In genomic region chr9:99966001-99966400, GRCh38 we compare ENCODE assay signal across 14 cellular contexts. TPM values are rescaled to one million over a fixed set of nuclear protein-coding genes. Genes with fewer than 3 reads are reported as not detected.
DNase-seq lines count a peak whose midpoint lies in the region; ATAC-seq and TF ChIP-seq lines count a peak whose summit lies in the region.
"Had no signal": no experiment of that assay in that cellular context is flagged by ENCODE, and none has a peak within 500 bp of the region (broad histone marks: within the 10 kb centered on the region; RNA-seq: fewer than 3 reads in every experiment).

No MANE protein-coding gene starts in this region.

- no peaks in the 10 kb centered on the region for H3K4me1 Mint-ChIP-seq in CD8-positive, alpha-beta T cell (ENCODE audit: low read depth)
- peaks cover 0 to 3% (median 0%) of the 10 kb centered on the region in 3 donors for H3K4me1 Mint-ChIP-seq in CD8-positive, alpha-beta memory T cell
- no peaks in the 10 kb centered on the region for H3K4me1 Mint-ChIP-seq in activated T-helper 17 cell treated with anti-CD3 and anti-CD28 coated beads, Interleukin-2, amount 50 U/mL, for 72 hours
- peaks cover 27% of the 10 kb centered on the region for H3K4me1 Mint-ChIP-seq in neural progenitor cell
- H3K4me1 Mint-ChIP-seq: IgD-negative memory B cell had no signal

- H3K4me3 ChIP-seq in CD8-positive, alpha-beta T cell (ENCODE audit: low read depth, low read length), result no peak overlapping the region
- H3K4me3 ChIP-seq in CD8-positive, alpha-beta memory T cell (ENCODE audit: low read length), result no peak overlapping the region
- H3K4me3 ChIP-seq in neural progenitor cell, result no peak overlapping the region
- H3K4me3 ChIP-seq: A549, GM23248 had no signal

- no peak for DNase-seq in CD8-positive, alpha-beta T cell
- DNase-seq in CD8-positive, alpha-beta memory T cell, result no peak
- DNase-seq in neural progenitor cell (ENCODE audit: low spot score) (no peak), NCI-H2196 treated with DMSO at 0.1 percent for 48 hours (lab: John Stamatoyannopoulos, UW; ENCODE audit: unreplicated experiment) (no peak)
- no peak for DNase-seq in stimulated activated CD4-positive, alpha-beta T cell treated with anti-CD3 and anti-CD28 coated beads, Interleukin-4, amount 100 ng/mL, for 4 hours
- DNase-seq: BE2C; CD4-positive, alpha-beta memory T cell; GF-D8; GM23248; H7 had no signal

- no peak for TF ChIP-seq CTCF in CD8-positive, alpha-beta T cell (IDR thresholded peaks at IDR 0.05)
- TF ChIP-seq CTCF in neural progenitor cell (IDR thresholded peaks at IDR 0.05), result no peak

- peak overlapping the region; percentile 66 for H3K27ac Mint-ChIP-seq in CD8-positive, alpha-beta T cell
- peak overlapping the region in 5 of 8 donors; percentile 5 to 55 (median 18) for H3K27ac Mint-ChIP-seq in CD8-positive, alpha-beta memory T cell
- peak overlapping the region; percentile 16 for H3K27ac Mint-ChIP-seq in activated T-helper 17 cell treated with anti-CD3 and anti-CD28 coated beads, Interleukin-2, amount 50 U/mL, for 72 hours
- no peak overlapping the region for H3K27ac Mint-ChIP-seq in neural progenitor cell
- H3K27ac Mint-ChIP-seq: IgD-negative memory B cell had no signal

- H3K27me3 Mint-ChIP-seq in CD8-positive, alpha-beta T cell (ENCODE audit: low read depth), result no peaks in the 10 kb centered on the region
- no peaks in the 10 kb centered on the region for H3K27me3 Mint-ChIP-seq in CD8-positive, alpha-beta memory T cell
- no peaks in the 10 kb centered on the region for H3K27me3 Mint-ChIP-seq in activated T-helper 17 cell treated with anti-CD3 and anti-CD28 coated beads, Interleukin-2, amount 50 U/mL, for 72 hours
- no peaks in the 10 kb centered on the region for H3K27me3 Mint-ChIP-seq in neural progenitor cell (ENCODE audit: insufficient read depth, low read depth)
- H3K27me3 Mint-ChIP-seq: CD4-positive, alpha-beta memory T cell; IgD-negative memory B cell had no signal

- no peaks in the 10 kb centered on the region for H3K27me3 ChIP-seq in CD8-positive, alpha-beta T cell (ENCODE audit: insufficient read depth, low read length)
- no peaks in the 10 kb centered on the region for H3K27me3 ChIP-seq in CD8-positive, alpha-beta memory T cell (ENCODE audit: insufficient read depth, low read length, poor library complexity, severe bottlenecking)
- no peaks in the 10 kb centered on the region for H3K27me3 ChIP-seq in neural progenitor cell
- H3K27me3 ChIP-seq: BE2C had no signal

- peaks cover 83% of the 10 kb centered on the region for H3K36me3 Mint-ChIP-seq in CD8-positive, alpha-beta T cell
- peaks cover 0 to 78% (median 21%) of the 10 kb centered on the region in 3 donors for H3K36me3 Mint-ChIP-seq in CD8-positive, alpha-beta memory T cell
- peaks cover 76% of the 10 kb centered on the region for H3K36me3 Mint-ChIP-seq in activated T-helper 17 cell treated with anti-CD3 and anti-CD28 coated beads, Interleukin-2, amount 50 U/mL, for 72 hours (ENCODE audit: low read depth)
- peaks cover 11% of the 10 kb centered on the region for H3K36me3 Mint-ChIP-seq in neural progenitor cell

- no peak overlapping the region for H2AFZ ChIP-seq in neural progenitor cell (replicated peaks)
- H2AFZ ChIP-seq: GM23248 had no signal

- no peaks in the 10 kb centered on the region for H3K9me3 Mint-ChIP-seq in CD8-positive, alpha-beta T cell
- no peaks in the 10 kb centered on the region for H3K9me3 Mint-ChIP-seq in CD8-positive, alpha-beta memory T cell
- no peaks in the 10 kb centered on the region for H3K9me3 Mint-ChIP-seq in activated T-helper 17 cell treated with anti-CD3 and anti-CD28 coated beads, Interleukin-2, amount 50 U/mL, for 72 hours
- H3K9me3 Mint-ChIP-seq in neural progenitor cell, result no peaks in the 10 kb centered on the region
- H3K9me3 Mint-ChIP-seq: CD4-positive, alpha-beta memory T cell; IgD-negative memory B cell had no signal

- no peak overlapping the region for H3K4me3 Mint-ChIP-seq in CD8-positive, alpha-beta T cell
- H3K4me3 Mint-ChIP-seq in CD8-positive, alpha-beta memory T cell, result no peak overlapping the region
- H3K4me3 Mint-ChIP-seq in activated T-helper 17 cell treated with anti-CD3 and anti-CD28 coated beads, Interleukin-2, amount 50 U/mL, for 72 hours, result no peak overlapping the region
- H3K4me3 Mint-ChIP-seq in neural progenitor cell, result no peak overlapping the region
- H3K4me3 Mint-ChIP-seq: CD4-positive, alpha-beta memory T cell; IgD-negative memory B cell had no signal

- no peak overlapping the region for H3K9ac ChIP-seq in neural progenitor cell
- H3K9ac ChIP-seq: GM23248 had no signal

- H3K27ac ChIP-seq in CD8-positive, alpha-beta T cell (ENCODE audit: low read depth, low read length), result no peak overlapping the region
- no peak overlapping the region for H3K27ac ChIP-seq in CD8-positive, alpha-beta memory T cell (ENCODE audit: low read depth, low read length)
- H3K27ac ChIP-seq in neural progenitor cell, result no peak overlapping the region
- H3K27ac ChIP-seq: A549, C4-2B, GM23248 had no signal

- H4K20me1 ChIP-seq in neural progenitor cell (ENCODE audit: low read depth), result no peaks in the 10 kb centered on the region

- peak overlapping the region; percentile 7 for H3K4me2 ChIP-seq in neural progenitor cell
- H3K4me2 ChIP-seq: A549 had no signal

- no peaks in the 10 kb centered on the region for H3K4me1 ChIP-seq in CD8-positive, alpha-beta T cell (ENCODE audit: insufficient read depth, low read length)
- H3K4me1 ChIP-seq in CD8-positive, alpha-beta memory T cell (ENCODE audit: insufficient read depth, low read length), result no peaks in the 10 kb centered on the region
- peaks cover 33% of the 10 kb centered on the region for H3K4me1 ChIP-seq in neural progenitor cell
- H3K4me1 ChIP-seq: BE2C had no signal

- intact Hi-C loops in CD8-positive, alpha-beta T cell (cut with DNase I, micrococcal nuclease), result no loop called here

- H3F3A ChIP-seq in neural progenitor cell (ENCODE audit: low read depth), result peaks cover 22% of the 10 kb centered on the region

- H3K36me3 ChIP-seq in CD8-positive, alpha-beta T cell (ENCODE audit: insufficient read depth, low read length), result peaks cover 5% of the 10 kb centered on the region
- peaks cover 8% of the 10 kb centered on the region for H3K36me3 ChIP-seq in CD8-positive, alpha-beta memory T cell (ENCODE audit: insufficient read depth, low read length)
- no peaks in the 10 kb centered on the region for H3K36me3 ChIP-seq in neural progenitor cell

- ATAC-seq in CD8-positive, alpha-beta T cell, result no peak
- ATAC-seq in activated T-helper 17 cell treated with anti-CD3 and anti-CD28 coated beads, Interleukin-2, amount 50 U/mL, for 72 hours (replicated peaks), result no peak

- POLR2A ChIA-PET in CD8-positive, alpha-beta T cell (lab: Charles Lee), result no interaction called here
- POLR2A ChIA-PET in CD8-positive, alpha-beta memory T cell (lab: Charles Lee), result no interaction called here

- no peaks in the 10 kb centered on the region for H3K79me2 ChIP-seq in neural progenitor cell (ENCODE audit: low read depth)

- H3K9me3 ChIP-seq in CD8-positive, alpha-beta T cell (ENCODE audit: low read length), result no peaks in the 10 kb centered on the region
- no peaks in the 10 kb centered on the region for H3K9me3 ChIP-seq in CD8-positive, alpha-beta memory T cell (ENCODE audit: low read length)
- no peaks in the 10 kb centered on the region for H3K9me3 ChIP-seq in neural progenitor cell (ENCODE audit: low read depth)
- H3K9me3 ChIP-seq: A549, BE2C had no signal

- CTCF ChIA-PET in CD8-positive, alpha-beta T cell (lab: Charles Lee), result no interaction called here
- CTCF ChIA-PET in CD8-positive, alpha-beta memory T cell (lab: Charles Lee), result no interaction called here

RNA-seq across cellular contexts. Expression of gene STX17, which starts 59.5 kb away (rescaled TPM):
- total RNA-seq in CD8-positive, alpha-beta T cell, result 10 to 100 TPM; 21.0 to 23.1 TPM
- 10 to 100 TPM; 23.4 to 27.9 TPM for total RNA-seq in CD8-positive, alpha-beta memory T cell
- polyA plus RNA-seq in CD8-positive, alpha-beta memory T cell, result 32.8 TPM
- total RNA-seq in activated T-helper 17 cell treated with anti-CD3 and anti-CD28 coated beads, Interleukin-2, amount 50 U/mL, for 72 hours, result 10 to 100 TPM; 20.1 to 26.4 TPM
- total RNA-seq in neural progenitor cell (ENCODE audit: low replicate concordance), result 31.7 and 34.4 TPM in 2 replicates
